ENCODE assay signal across 19 cellular contexts in the genomic region with DNA sequence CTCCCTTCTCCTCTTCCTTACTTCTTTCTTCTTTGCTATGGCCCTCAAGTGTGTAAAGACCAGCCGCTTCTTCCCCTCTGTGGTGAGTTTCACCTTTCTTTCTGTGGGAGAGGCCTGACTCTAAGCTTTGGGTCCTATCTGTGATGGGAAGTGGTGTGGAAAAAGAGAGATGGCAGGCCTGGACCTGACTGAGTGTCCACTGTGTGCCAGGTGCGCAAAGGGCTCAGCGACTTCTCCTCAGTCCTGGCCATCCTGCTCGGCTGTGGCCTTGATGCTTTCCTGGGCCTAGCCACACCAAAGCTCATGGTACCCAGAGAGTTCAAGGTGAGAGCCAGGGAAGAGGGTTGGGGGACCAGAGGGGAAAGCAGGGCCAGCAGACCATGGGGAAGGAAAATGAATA. TPM values are rescaled to one million over a fixed set of nuclear protein-coding genes. Genes with fewer than 3 reads are reported as not detected.
DNase-seq lines count a peak whose midpoint lies in the region; ATAC-seq, FAIRE-seq and TF ChIP-seq lines count a peak whose summit lies in the region.
"Had no signal": no experiment of that assay in that cellular context is flagged by ENCODE, and none has a peak within 500 bp of the region (broad histone marks: within the 10 kb centered on the region; RNA-seq: fewer than 3 reads in every experiment).

No MANE protein-coding gene starts in this region.

- no peaks in the 10 kb centered on the region for H3K27me3 Mint-ChIP-seq in activated T-cell treated with anti-CD3 and anti-CD28 coated beads, Interleukin-2, amount 50 U/mL, for 24 hours
- H3K27me3 Mint-ChIP-seq: CD4-positive, alpha-beta T cell had no signal

- FAIRE-seq in keratinocyte (lab: Jason Lieb, UNC), result no peak
- FAIRE-seq: A204.1, D721Med, G401.6, GM12891 had no signal

- H3K4me1 Mint-ChIP-seq in activated T-cell treated with anti-CD3 and anti-CD28 coated beads, Interleukin-2, amount 50 U/mL, for 24 hours (ENCODE audit: low read depth), result peaks cover 9% of the 10 kb centered on the region

- no peaks in the 10 kb centered on the region for H3K9me3 ChIP-seq in keratinocyte (ENCODE audit: control insufficient read depth, low read depth, low read length)
- H3K9me3 ChIP-seq: BE2C, Caco-2, HAP-1 had no signal

- ATAC-seq in GM18873 (IDR thresholded peaks at IDR 0.05; ENCODE audit: low FRiP score, unreplicated experiment), result no peak
- ATAC-seq in HG03442 (IDR thresholded peaks at IDR 0.05; ENCODE audit: unreplicated experiment), result no peak

- H3K79me2 ChIP-seq in keratinocyte (ENCODE audit: control insufficient read depth, insufficient read depth, low read length), result no peaks in the 10 kb centered on the region

- dilution Hi-C loops in keratinocyte (cut with MboI; ENCODE audit: extremely low pct_ligation_motif_present, low sequenced_read_pairs), result no loop called here

- H3K9me1 ChIP-seq in keratinocyte (ENCODE audit: control insufficient read depth, extremely low read depth, insufficient read depth, low read length), result peaks cover 4% of the 10 kb centered on the region

- no peaks in the 10 kb centered on the region for H3K9me3 Mint-ChIP-seq in activated T-cell treated with anti-CD3 and anti-CD28 coated beads, Interleukin-2, amount 50 U/mL, for 24 hours
- H3K9me3 Mint-ChIP-seq: CD4-positive, alpha-beta T cell had no signal

- no peak overlapping the region for H3K27ac Mint-ChIP-seq in activated T-cell treated with anti-CD3 and anti-CD28 coated beads, Interleukin-2, amount 50 U/mL, for 24 hours
- H3K27ac Mint-ChIP-seq: CD4-positive, alpha-beta T cell had no signal

- DNase-seq in H7 (peak; percentile 6), keratinocyte (ENCODE audit: low read depth, low spot score) (no peak), posterior vena cava (ENCODE audit: low spot score) (peak; percentile 37)
- no peak for DNase-seq in activated T-cell treated with anti-CD3 and anti-CD28 coated beads, Interleukin-2, amount 50 U/mL, for 24 hours
- DNase-seq: ACHN; BE2C; C1 segment of cervical spinal cord; Caco-2; CD4-positive, alpha-beta T cell; GOT3 had no signal

- intact Hi-C loops in posterior vena cava (cut with DNase I), result no loop called here

- H3K27me3 ChIP-seq in H7 (ENCODE audit: control insufficient read depth, insufficient read depth, low read length) (peaks cover 2% of the 10 kb centered on the region; the same call in 1 of the 2 replicates), keratinocyte (ENCODE audit: control insufficient read depth, extremely low read depth, insufficient read depth, low read length) (no peaks in the 10 kb centered on the region)
- H3K27me3 ChIP-seq: BE2C had no signal

- H3K36me3 ChIP-seq in H7 (replicated peaks; ENCODE audit: control insufficient read depth, insufficient read depth, low read length), result no peaks in the 10 kb centered on the region
- no peaks in the 10 kb centered on the region for H3K36me3 ChIP-seq in keratinocyte (ENCODE audit: control insufficient read depth in 2 of 2, extremely low read depth in 1 of 2, insufficient read depth in 2 of 2, low read length in 2 of 2)
- H3K36me3 ChIP-seq: BE2C, HAP-1 had no signal

- H3K9ac ChIP-seq in keratinocyte (ENCODE audit: control insufficient read depth, extremely low read depth, insufficient read depth, low read length), result no peak overlapping the region

- no peaks in the 10 kb centered on the region for H3K36me3 Mint-ChIP-seq in activated T-cell treated with anti-CD3 and anti-CD28 coated beads, Interleukin-2, amount 50 U/mL, for 24 hours (ENCODE audit: low read depth)

- no peak overlapping the region for H3K4me2 ChIP-seq in keratinocyte (ENCODE audit: control insufficient read depth, extremely low read depth, insufficient read depth, low read depth, low read length)

- H3K27ac ChIP-seq in keratinocyte (ENCODE audit: control insufficient read depth, insufficient read depth, low read length), result peak overlapping the region; percentile 47
- H3K27ac ChIP-seq: HL-60 had no signal

- no peak for TF ChIP-seq CTCF in keratinocyte (optimal IDR thresholded peaks at IDR 0.05 in 1 of 3, IDR thresholded peaks at IDR 0.05 in 1 of 3, conservative IDR thresholded peaks at IDR 0.05 in 1 of 3; ENCODE audit: extremely low read depth in 1 of 3, insufficient read depth in 2 of 3, low read length in 3 of 3)

- H2AFZ ChIP-seq in keratinocyte (ENCODE audit: control insufficient read depth, low read length), result peak overlapping the region; percentile 46

- no peak overlapping the region for H3K4me3 Mint-ChIP-seq in activated T-cell treated with anti-CD3 and anti-CD28 coated beads, Interleukin-2, amount 50 U/mL, for 24 hours
- H3K4me3 Mint-ChIP-seq: CD4-positive, alpha-beta T cell had no signal

- no peaks in the 10 kb centered on the region for H4K20me1 ChIP-seq in keratinocyte (ENCODE audit: control insufficient read depth, extremely low read depth, insufficient read depth, low read length)

- H3K4me1 ChIP-seq in keratinocyte (ENCODE audit: control insufficient read depth, extremely low read depth, insufficient read depth, low read length), result peaks cover 25% of the 10 kb centered on the region
- H3K4me1 ChIP-seq: BE2C, Caco-2, HAP-1 had no signal

- no peak overlapping the region for H3K4me3 ChIP-seq in H7 (ENCODE audit: insufficient read depth, low read depth, low read length)
- no peak overlapping the region for H3K4me3 ChIP-seq in keratinocyte (ENCODE audit: control insufficient read depth in 2 of 3, extremely low read depth in 1 of 3, insufficient read depth in 2 of 3, low read depth in 1 of 3, low read length in 3 of 3)
- H3K4me3 ChIP-seq: HAP-1 had no signal

RNA-seq across cellular contexts. Expression of gene SLC4A9, which starts 5.9 kb away (rescaled TPM):
- 0.33 TPM in 1 of 2 replicates, not detected in the other for total RNA-seq in H7 (2014; rRNA removed; shearing (Covaris generic))
- 0.04 to 0.14 TPM (median 0.07 TPM) in 3 replicates for polyA plus RNA-seq in keratinocyte
- polyA plus RNA-seq in keratinocyte (2011; ENCODE audit: low read depth), result not detected
- polyA plus RNA-seq in keratinocyte (2011; cell fraction: cytosol; rRNA removed), result 0.09 TPM in 1 of 2 replicates, not detected in the other
- 0.13 and 0.25 TPM in 2 replicates for polyA plus RNA-seq in keratinocyte (2011; cell fraction: nucleus; rRNA removed)
- 0.06 and 0.07 TPM in 2 replicates for polyA plus RNA-seq in keratinocyte (2012; ENCODE audit: low replicate concordance)
- not detected in 3 replicates for polyA minus RNA-seq in keratinocyte
- polyA minus RNA-seq in keratinocyte (2011; cell fraction: cytosol; rRNA and poly(A)+ RNA removed), result not detected
- polyA minus RNA-seq in keratinocyte (2011; cell fraction: nucleus; rRNA and poly(A)+ RNA removed), result 0.11 TPM in 1 of 2 replicates, not detected in the other
- total RNA-seq in posterior vena cava, result not detected
- total RNA-seq: CD4-positive, alpha-beta T cell; HT1080 had no signal

RNA-seq across cellular contexts. Expression of gene HBEGF, which starts 19.5 kb away (rescaled TPM):
- total RNA-seq in H7 (2014; rRNA removed; shearing (Covaris generic)), result 1.6 and 2.3 TPM in 2 replicates
- 29.0 to 53.1 TPM (median 34.2 TPM) in 3 replicates for polyA plus RNA-seq in keratinocyte
- 45.6 TPM for polyA plus RNA-seq in keratinocyte (2011; ENCODE audit: low read depth)
- 24.8 and 37.0 TPM in 2 replicates for polyA plus RNA-seq in keratinocyte (2011; cell fraction: cytosol; rRNA removed)
- polyA plus RNA-seq in keratinocyte (2011; cell fraction: nucleus; rRNA removed), result 108 and 131 TPM in 2 replicates
- polyA plus RNA-seq in keratinocyte (2012; ENCODE audit: low replicate concordance), result 22.1 and 109 TPM in 2 replicates
- 11.6 to 23.4 TPM (median 17.4 TPM) in 3 replicates for polyA minus RNA-seq in keratinocyte
- 13.8 TPM for polyA minus RNA-seq in keratinocyte (2011; cell fraction: cytosol; rRNA and poly(A)+ RNA removed)
- polyA minus RNA-seq in keratinocyte (2011; cell fraction: nucleus; rRNA and poly(A)+ RNA removed), result 30.2 and 41.6 TPM in 2 replicates
- 1 to 10 TPM; 6.9 to 9.5 TPM for total RNA-seq in posterior vena cava

RNA-seq across cellular contexts. Expression of gene ANKHD1, which starts 35.7 kb away (rescaled TPM):
- total RNA-seq in H7 (2014; rRNA removed; shearing (Covaris generic)), result 49.2 and 58.0 TPM in 2 replicates
- 39.5 to 65.9 TPM (median 54.3 TPM) in 3 replicates for polyA plus RNA-seq in keratinocyte
- polyA plus RNA-seq in keratinocyte (2011; ENCODE audit: low read depth), result 179 TPM
- 20.3 and 36.1 TPM in 2 replicates for polyA plus RNA-seq in keratinocyte (2011; cell fraction: cytosol; rRNA removed)
- 95.3 and 112 TPM in 2 replicates for polyA plus RNA-seq in keratinocyte (2011; cell fraction: nucleus; rRNA removed)
- 40.4 and 64.5 TPM in 2 replicates for polyA plus RNA-seq in keratinocyte (2012; ENCODE audit: low replicate concordance)
- polyA minus RNA-seq in keratinocyte, result 59.5 to 110 TPM (median 78.3 TPM) in 3 replicates
- 22.4 TPM for polyA minus RNA-seq in keratinocyte (2011; cell fraction: cytosol; rRNA and poly(A)+ RNA removed)
- 82.0 and 150 TPM in 2 replicates for polyA minus RNA-seq in keratinocyte (2011; cell fraction: nucleus; rRNA and poly(A)+ RNA removed)
- 10 to 100 TPM; 90.8 to 93.2 TPM for total RNA-seq in posterior vena cava

Comparison
In these comparisons a context has a peak if more than half of its experiments do, and no peak if none do; other contexts are left out.
1. DNase-seq: peak in H7 (single experiment) and posterior vena cava (single experiment); none in keratinocyte (single experiment) and activated T-cell treated with anti-CD3 and anti-CD28 coated beads, Interleukin-2, amount 50 U/mL, for 24 hours (single experiment).